ENCODE assay signal across 8 cellular contexts in genomic region chr3:183634707-183635106, GRCh38. TPM values are rescaled to one million over a fixed set of nuclear protein-coding genes. Genes with fewer than 3 reads are reported as not detected.
A peak's percentile ranks its signal among the peaks of the same experiment; 100 is the strongest.
DNase-seq lines count a peak whose midpoint lies in the region; ATAC-seq and TF ChIP-seq lines count a peak whose summit lies in the region.

No MANE protein-coding gene starts in this region.

- H3K4me3 ChIP-seq in BLaER1 treated with 17β-estradiol and CSF1 and Interleukin-3, amounts not matched to agents 10 nM and 100 nM = peak overlapping the region; percentile 80 to 98 (median 94); a peak in 17 of 20 replicates
- H3K4me3 ChIP-seq in dorsolateral prefrontal cortex (peak overlapping the region in 58 of 59 donors; percentile 76 to 100 (median 98)), neural cell (ENCODE audit: low read length) (peak overlapping the region; percentile 99)

- H3F3A ChIP-seq in neural cell (ENCODE audit: insufficient read depth, low read length, poor library complexity, severe bottlenecking) = peaks cover 7% of the 10 kb centered on the region

- no peaks in the 10 kb centered on the region for H3K9me2 ChIP-seq in neural cell (ENCODE audit: insufficient read depth, low read length)

- intact Hi-C loops in dorsolateral prefrontal cortex (cut with DNase I) = loop anchor here (2.0 to 10.0 kb wide), 4 partner anchors 52 to 193 kb away; partner anchors contain the start of gene MAP6D1 (in 1 of the 2)

- H4K20me1 ChIP-seq in BLaER1 treated with 17β-estradiol and CSF1 and Interleukin-3, amounts not matched to agents 10 nM and 100 nM = peaks cover 0 to 32% (median 0%) of the 10 kb centered on the region in 11 experiments; a peak in 5 of 22 replicates
- peaks cover 17% of the 10 kb centered on the region for H4K20me1 ChIP-seq in neural cell (ENCODE audit: insufficient read depth)

- H2AFZ ChIP-seq in neural cell (ENCODE audit: low read depth, low read length) = peak overlapping the region; percentile 94

- peaks cover 18 to 26% (median 20%) of the 10 kb centered on the region in 10 experiments for H3K4me1 ChIP-seq in BLaER1 treated with 17β-estradiol and CSF1 and Interleukin-3, amounts not matched to agents 10 nM and 100 nM

- H3K27ac ChIP-seq in BLaER1 treated with 17β-estradiol and CSF1 and Interleukin-3, amounts not matched to agents 10 nM and 100 nM = peak overlapping the region; percentile 91 to 99 (median 96); a peak in 21 of 22 replicates
- H3K27ac ChIP-seq in dorsolateral prefrontal cortex (peak overlapping the region; percentile 55 to 100 (median 100)), neural cell (ENCODE audit: low read length) (peak overlapping the region; percentile 99)

- peaks cover 0 to 11% (median 0%) of the 10 kb centered on the region in 11 experiments; a peak in 2 of 22 replicates for H3K36me3 ChIP-seq in BLaER1 treated with 17β-estradiol and CSF1 and Interleukin-3, amounts not matched to agents 10 nM and 100 nM
- no peaks in the 10 kb centered on the region for H3K36me3 ChIP-seq in neural cell (ENCODE audit: insufficient read depth, low read length)

- 0 out of 22 replicates have a peak, but pooled peaks cover 0 to 2% (median 0%) of the 10 kb centered on the region in 11 experiments for H3K9me3 ChIP-seq in BLaER1 treated with 17β-estradiol and CSF1 and Interleukin-3, amounts not matched to agents 10 nM and 100 nM (replicated peaks in 1 of 11)
- H3K9me3 ChIP-seq in neural cell (ENCODE audit: low read length) = no peaks in the 10 kb centered on the region

- no peak for ATAC-seq in esophagus mucosa

- H3K9ac ChIP-seq in BLaER1 treated with 17β-estradiol and CSF1 and Interleukin-3, amounts not matched to agents 10 nM and 100 nM = peak overlapping the region; percentile 92 to 99 (median 97); a peak in 21 of 22 replicates
- H3K9ac ChIP-seq in neural cell (ENCODE audit: low read length) = peak overlapping the region; percentile 100

- H3K4me2 ChIP-seq in BLaER1 treated with 17β-estradiol and CSF1 and Interleukin-3, amounts not matched to agents 10 nM and 100 nM = peak overlapping the region; percentile 67 to 93 (median 82)
- peak overlapping the region; percentile 68 for H3K4me2 ChIP-seq in neural cell (ENCODE audit: low read length)

- DNase-seq in MV-4-11 (lab: John Stamatoyannopoulos, UW) (peak; percentile 21), dorsolateral prefrontal cortex (no peak), kidney tubule cell (ENCODE audit: low spot score) (no peak), NCI-H2227 (lab: John Stamatoyannopoulos, UW; ENCODE audit: unreplicated experiment) (no peak), islet precursor cell (no peak)

- H3K79me2 ChIP-seq in neural cell (replicated peaks; ENCODE audit: insufficient read depth, low read length) = peaks cover 28% of the 10 kb centered on the region

- TF ChIP-seq RAD21 in neural cell (conservative IDR thresholded peaks at IDR 0.05) = no peak

- no peak for TF ChIP-seq EP300 in neural cell (conservative IDR thresholded peaks at IDR 0.05; ENCODE audit: poor library complexity, severe bottlenecking)

- TF ChIP-seq CTCF in dorsolateral prefrontal cortex (IDR thresholded peaks at IDR 0.05 in 54 of 56, conservative IDR thresholded peaks at IDR 0.05 in 2 of 56; ENCODE audit: low read depth in 1 of 56, partially characterized antibody in 56 of 56) (no peak), neural cell (IDR thresholded peaks at IDR 0.05; ENCODE audit: poor library complexity, severe bottlenecking) (no peak)

- no peaks in the 10 kb centered on the region for H3K27me3 ChIP-seq in BLaER1 treated with 17β-estradiol and CSF1 and Interleukin-3, amounts not matched to agents 10 nM and 100 nM
- H3K27me3 ChIP-seq in dorsolateral prefrontal cortex = no peaks in the 10 kb centered on the region
- no peaks in the 10 kb centered on the region for H3K27me3 ChIP-seq in neural cell (ENCODE audit: insufficient read depth, low read depth, low read length)

TF ChIP-seq in neural cell, 6 proteins besides CTCF, POLR2A, EP300 and RAD21:
- TF ChIP-seq REST (IDR thresholded peaks at IDR 0.05; ENCODE audit: borderline replicate concordance) (no peak), SMC3 (conservative IDR thresholded peaks at IDR 0.05; ENCODE audit: poor library complexity) (no peak), MXI1 (conservative IDR thresholded peaks at IDR 0.05; ENCODE audit: poor library complexity, severe bottlenecking) (no peak), EZH2 (IDR thresholded peaks at IDR 0.05; ENCODE audit: borderline replicate concordance, insufficient read depth, low read length, poor library complexity, severe bottlenecking) (no peak), POLR2AphosphoS5 (IDR thresholded peaks at IDR 0.05) (no peak), TAF1 (IDR thresholded peaks at IDR 0.05; ENCODE audit: low read depth) (no peak)

RNA-seq across cellular contexts. Expression of gene KLHL24, which starts 0.7 kb away (rescaled TPM):
- total RNA-seq in dorsolateral prefrontal cortex (100 to 1,000 TPM; 171 to 344 (median 241) TPM), esophagus mucosa (13.2 TPM)
- 86.1 and 92.1 TPM in 2 replicates for polyA plus RNA-seq in neural cell
- polyA minus RNA-seq in neural cell = 352 and 354 TPM in 2 replicates

Comparison
In these comparisons a context has a peak if more than half of its experiments do, and no peak if none do; other contexts are left out.
1. RNA of gene KLHL24, which starts 0.7 kb away (total RNA-seq): 171 to 344 TPM in dorsolateral prefrontal cortex; 13.2 TPM in esophagus mucosa (single experiment); every median in the first group is over 10 times any median in the second.
2. Peak in every context shown above with its lines, with median percentiles within 50 percentile points of each other: H3K27ac ChIP-seq and H3K4me3 ChIP-seq.